ENCODE assay signal across 8 cellular contexts in the genomic region with DNA sequence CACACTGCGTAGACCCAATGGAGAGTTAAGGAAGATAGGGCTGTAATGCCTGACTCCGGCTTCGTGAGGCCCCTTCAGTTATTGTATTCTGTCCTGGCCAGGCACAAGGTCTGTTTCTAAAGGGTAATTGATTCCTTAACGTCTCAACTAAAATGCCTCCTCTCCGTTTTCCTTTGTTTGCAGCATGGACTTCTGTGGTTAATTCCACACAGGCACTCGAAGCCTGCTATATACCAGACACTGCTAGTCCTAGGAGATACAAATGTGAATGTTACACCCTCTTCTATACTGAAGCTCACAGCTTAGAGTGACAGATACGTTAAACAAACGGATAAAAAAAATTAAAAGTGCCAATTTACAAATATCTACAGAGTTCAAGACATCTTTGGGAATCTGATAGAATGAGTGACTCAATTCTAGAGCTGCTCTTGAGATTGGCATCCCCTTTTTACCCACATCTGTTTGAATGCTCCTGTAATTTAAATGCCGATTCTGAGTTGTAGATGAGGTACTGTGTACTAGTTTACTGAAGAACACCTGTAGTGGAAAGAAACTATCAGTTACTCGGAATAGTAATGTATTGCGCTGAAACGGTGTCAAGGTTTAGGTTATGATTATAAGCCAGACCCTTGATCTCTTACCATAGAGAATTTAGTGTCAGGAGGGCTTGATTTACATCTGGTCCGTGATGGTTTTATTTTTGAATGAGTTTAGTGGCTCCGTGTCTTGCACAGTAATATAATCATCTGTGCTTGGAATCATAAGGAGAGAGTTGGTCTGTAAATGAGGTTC. TPM values are rescaled to one million over a fixed set of nuclear protein-coding genes. Genes with fewer than 3 reads are reported as not detected.
DNase-seq lines count a peak whose midpoint lies in the region; ATAC-seq and TF ChIP-seq lines count a peak whose summit lies in the region.

No MANE protein-coding gene starts in this region.

- H3K27me3 ChIP-seq in colonic mucosa: no peaks in the 10 kb centered on the region

- peak overlapping the region; percentile 94 to 97 for H3K9ac ChIP-seq in colonic mucosa (ENCODE audit: low read depth in 2 of 2, low read length in 2 of 2)

- no peaks in the 10 kb centered on the region for H3K9me3 ChIP-seq in colonic mucosa

- H3K4me3 Mint-ChIP-seq in activated naive CD4-positive, alpha-beta T cell treated with anti-CD3 and anti-CD28 coated beads, Interleukin-2, amount 10 ng/mL, durations not matched to agents 7 days and 5 days: peak overlapping the region; percentile 100
- H3K4me3 Mint-ChIP-seq in natural killer cell: peak overlapping the region; percentile 97

- peak overlapping the region; percentile 54 for H3K4me3 ChIP-seq in colonic mucosa

- DNase-seq in activated naive CD4-positive, alpha-beta T cell treated with anti-CD3 and anti-CD28 coated beads, Interleukin-2, amount 10 ng/mL, durations not matched to agents 7 days and 5 days: no peak
- DNase-seq in activated naive CD4-positive, alpha-beta T cell (lab: John Stamatoyannopoulos, UW): no peak
- DNase-seq in NCI-H2029 (lab: John Stamatoyannopoulos, UW) (peak; percentile 91), colonic mucosa (no peak), natural killer cell (no peak), GM20000 (ENCODE audit: low spot score) (no peak), NCI-H2196 (lab: John Stamatoyannopoulos, UW; ENCODE audit: unreplicated experiment) (no peak), NCI-H345 (lab: John Stamatoyannopoulos, UW) (no peak)

- CTCF ChIA-PET in activated naive CD4-positive, alpha-beta T cell treated with anti-CD3 and anti-CD28 coated beads, Interleukin-2, amount 10 ng/mL, durations not matched to agents 7 days and 5 days (lab: Charles Lee): interaction anchor here (1.0 to 2.4 kb wide), 5 partner anchors 62 to 171 kb away, joined by 3 to 23 read pairs (median 3); a partner anchor contains a TSS

- H3K27me3 Mint-ChIP-seq in activated naive CD4-positive, alpha-beta T cell treated with anti-CD3 and anti-CD28 coated beads, Interleukin-2, amount 10 ng/mL, durations not matched to agents 7 days and 5 days: peaks cover 4% of the 10 kb centered on the region
- H3K27me3 Mint-ChIP-seq in natural killer cell (ENCODE audit: low read depth in 2 of 2): no peaks in the 10 kb centered on the region

- TF ChIP-seq CTCF in colonic mucosa (IDR thresholded peaks at IDR 0.05) (no peak), natural killer cell (IDR thresholded peaks at IDR 0.05) (no peak), GM20000 (IDR thresholded peaks at IDR 0.05; ENCODE audit: extremely low read depth, missing control alignments) (no peak)

- no peaks in the 10 kb centered on the region for H3K36me3 ChIP-seq in colonic mucosa

- peak overlapping the region; percentile 83 for H3K27ac ChIP-seq in colonic mucosa

- H3K27ac Mint-ChIP-seq in activated naive CD4-positive, alpha-beta T cell treated with anti-CD3 and anti-CD28 coated beads, Interleukin-2, amount 10 ng/mL, durations not matched to agents 7 days and 5 days: peak overlapping the region; percentile 95
- H3K27ac Mint-ChIP-seq in natural killer cell: peak overlapping the region; percentile 98 to 99

- ATAC-seq in natural killer cell: peak in 2 of 3 donors; percentile 1 to 6

- intact Hi-C loops in colonic mucosa (cut with DNase I): loop anchor here (2.0 kb wide), 1 partner anchor 112 kb away; a partner anchor contains a TSS
- intact Hi-C loops in natural killer cell (cut with micrococcal nuclease): loop anchor here (1.0 to 5.0 kb wide), 6 partner anchors 39 to 311 kb away; a partner anchor contains a TSS

- peaks cover 19% of the 10 kb centered on the region for H3K4me1 ChIP-seq in colonic mucosa

- H3K9me3 Mint-ChIP-seq in activated naive CD4-positive, alpha-beta T cell treated with anti-CD3 and anti-CD28 coated beads, Interleukin-2, amount 10 ng/mL, durations not matched to agents 7 days and 5 days: no peaks in the 10 kb centered on the region
- H3K9me3 Mint-ChIP-seq in natural killer cell: no peaks in the 10 kb centered on the region

- peaks cover 55% of the 10 kb centered on the region for H3K4me1 Mint-ChIP-seq in activated naive CD4-positive, alpha-beta T cell treated with anti-CD3 and anti-CD28 coated beads, Interleukin-2, amount 10 ng/mL, durations not matched to agents 7 days and 5 days
- H3K4me1 Mint-ChIP-seq in natural killer cell: peaks cover 38 to 46% of the 10 kb centered on the region in 2 donors

- peaks cover 21% of the 10 kb centered on the region for H3K36me3 Mint-ChIP-seq in activated naive CD4-positive, alpha-beta T cell treated with anti-CD3 and anti-CD28 coated beads, Interleukin-2, amount 10 ng/mL, durations not matched to agents 7 days and 5 days
- H3K36me3 Mint-ChIP-seq in natural killer cell: no peaks in the 10 kb centered on the region

RNA-seq across cellular contexts. Expression of a gene that starts 0.8 kb away (rescaled TPM):
- total RNA-seq in colonic mucosa (100 to 1,000 TPM; 178 to 197 TPM), natural killer cell (100 to 1,000 TPM; 130 to 141 (median 139) TPM)
